In genomic region chr6:136609878-136610706, GRCh38 we compare ENCODE assay signal across 8 cellular contexts. TPM values are rescaled to one million over a fixed set of nuclear protein-coding genes. Genes with fewer than 3 reads are reported as not detected.
DNase-seq lines count a peak whose midpoint lies in the region; ATAC-seq and TF ChIP-seq lines count a peak whose summit lies in the region.

No MANE protein-coding gene starts in this region.

- peaks cover 50% of the 10 kb centered on the region for H3K4me1 Mint-ChIP-seq in Calu3 (ENCODE audit: low read depth, unreplicated experiment)
- H3K4me1 Mint-ChIP-seq in WTC11, result peaks cover 60% of the 10 kb centered on the region

- CTCF ChIA-PET in Calu3 (lab: Charles Lee), result interaction anchor here (0.6 to 1.1 kb wide), 8 partner anchors 17 to 1496 kb away, joined by 3 to 16 read pairs (median 5); partner anchors contain the start of genes MAP3K5 and PEX7
- CTCF ChIA-PET in WTC11 (lab: Charles Lee), result interaction anchor here (0.8 to 4.1 kb wide), 4 partner anchors 9 to 182 kb away, joined by 3 to 17 read pairs (median 6); partner anchors contain the start of gene MAP3K5

- peak overlapping the region; percentile 94 for H3K27ac Mint-ChIP-seq in Calu3 (ENCODE audit: unreplicated experiment)
- H3K27ac Mint-ChIP-seq in WTC11, result peak overlapping the region; percentile 75

- no peaks in the 10 kb centered on the region for H3K27me3 Mint-ChIP-seq in Calu3 (ENCODE audit: unreplicated experiment)
- no peaks in the 10 kb centered on the region for H3K27me3 Mint-ChIP-seq in WTC11 (ENCODE audit: low read depth)

- no peaks in the 10 kb centered on the region for H3K9me3 Mint-ChIP-seq in Calu3 (ENCODE audit: low read depth, unreplicated experiment)
- no peaks in the 10 kb centered on the region for H3K9me3 Mint-ChIP-seq in WTC11

- peak; percentile 52 for ATAC-seq in WTC11
- ATAC-seq in right cardiac atrium, result peak; percentile 92 to 96

- H3K4me1 ChIP-seq in right cardiac atrium (ENCODE audit: control insufficient read depth, insufficient read depth, low read length), result peaks cover 2% of the 10 kb centered on the region

- H3K36me3 ChIP-seq in MG63, result no peaks in the 10 kb centered on the region

- intact Hi-C loops in Calu3 (cut with micrococcal nuclease; ENCODE audit: unreplicated experiment), result loop anchor here (5.0 kb wide), 1 partner anchor 32 kb away; no protein-coding TSS in a partner anchor
- intact Hi-C loops in right cardiac atrium (cut with DNase I), result no loop called here

- H3K9me3 ChIP-seq in MG63 (no peaks in the 10 kb centered on the region), right cardiac atrium (ENCODE audit: control insufficient read depth, low read length) (no peaks in the 10 kb centered on the region)

- BruUV-seq in Calu3 (replicated peaks; lab: Mats Ljungman, UMichigan), result TSS peak; percentile 91

- POLR2A ChIA-PET in WTC11 (lab: Charles Lee), result no interaction called here

- 46% methylated on average over 4 of the region's 4 CpGs for WGBS in right cardiac atrium

- H3K36me3 Mint-ChIP-seq in Calu3 (ENCODE audit: insufficient read depth, unreplicated experiment) (peaks cover 24% of the 10 kb centered on the region), WTC11 (no peaks in the 10 kb centered on the region)

- no peaks in the 10 kb centered on the region for H3K27me3 ChIP-seq in MG63
- H3K27me3 ChIP-seq in right cardiac atrium (ENCODE audit: control insufficient read depth, insufficient read depth), result no peaks in the 10 kb centered on the region

- H3K4me3 ChIP-seq in MG63 (no peak overlapping the region), right cardiac atrium (ENCODE audit: low read length) (no peak overlapping the region)

- TF ChIP-seq CTCF in Calu3 (IDR thresholded peaks at IDR 0.05; ENCODE audit: unreplicated experiment), result no peak
- TF ChIP-seq CTCF in WTC11 (IDR thresholded peaks at IDR 0.05), result no peak

- H3K27ac ChIP-seq in right cardiac atrium (ENCODE audit: low read length), result peak overlapping the region; percentile 12

- DNase-seq in Calu3, result peak; percentile 65
- DNase-seq in MG63, result peak; percentile 90
- DNase-seq in WTC11 (ENCODE audit: low spot score), result no peak
- peak in 1 of 3 donors; percentile 49 for DNase-seq in right cardiac atrium
- peak; percentile 88 for DNase-seq in smooth muscle cell of the brain vasculature (ENCODE audit: low read depth, low spot score)
- DNase-seq in midbrain (lab: John Stamatoyannopoulos, UW), result no peak
- DNase-seq in NCI-H524 treated with DMSO at 0.1 percent for 48 hours (lab: John Stamatoyannopoulos, UW), result no peak
- DNase-seq in activated effector memory CD4-positive, alpha-beta T cell treated with anti-CD3 and anti-CD28 coated beads, Interleukin-2, amount 50 U/mL, for 16 hours, result no peak

- H3K4me3 Mint-ChIP-seq in Calu3 (ENCODE audit: low read depth, unreplicated experiment) (peak overlapping the region; percentile 19), WTC11 (no peak overlapping the region)

TF ChIP-seq in WTC11, 78 proteins besides CTCF, POLR2A, EP300 and RAD21:
- no peak for TF ChIP-seq ATF6 (CRISPR knock-in tag; IDR thresholded peaks at IDR 0.05)

RNA-seq across cellular contexts. Expression of gene MAP7, which starts 59.9 kb away (rescaled TPM):
- 29.5 and 30.1 TPM in 2 replicates for total RNA-seq in Calu3 (2022)
- total RNA-seq in MG63 (2014; rRNA removed; shearing (Covaris generic); ENCODE audit: low replicate concordance), result not detected in 2 replicates
- total RNA-seq in WTC11 (2021), result 56.6 to 60.5 TPM (median 59.1 TPM) in 3 replicates
- 1 to 10 TPM; 1.3 to 2.5 (median 1.8) TPM for total RNA-seq in right cardiac atrium
- polyA plus RNA-seq in right cardiac atrium, result 0.79 TPM

Comparison
In these comparisons a context has a peak if more than half of its experiments do, and no peak if none do; other contexts are left out.
1. DNase-seq: peak in Calu3 (single experiment), MG63 (single experiment) and smooth muscle cell of the brain vasculature (single experiment); none in WTC11 (single experiment), midbrain (single experiment), NCI-H524 treated with DMSO at 0.1 percent for 48 hours (single experiment) and activated effector memory CD4-positive, alpha-beta T cell treated with anti-CD3 and anti-CD28 coated beads, Interleukin-2, amount 50 U/mL, for 16 hours (single experiment).